ENCODE assay signal across 27 cellular contexts in the genomic region with DNA sequence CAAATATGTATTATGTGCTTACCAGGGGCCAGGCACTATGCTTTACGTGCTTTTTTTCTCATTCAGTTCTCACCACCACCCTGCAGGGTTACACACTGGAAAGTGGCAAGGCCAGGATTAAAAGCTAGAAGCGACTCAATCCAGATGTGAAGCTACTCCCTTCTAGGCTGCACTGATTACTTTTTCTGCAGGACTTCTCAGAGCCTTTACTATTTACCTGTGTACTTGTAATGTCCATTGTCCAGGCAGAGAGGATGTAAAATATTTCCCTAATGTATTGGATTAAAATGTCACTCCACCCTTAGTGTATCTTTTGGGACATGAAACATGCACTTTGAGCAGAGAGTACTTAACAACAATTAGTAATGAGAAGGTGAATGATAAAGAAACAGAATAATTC.
DNase-seq lines count a peak whose midpoint lies in the region; ATAC-seq, FAIRE-seq and TF ChIP-seq lines count a peak whose summit lies in the region.
"Had no signal": no experiment of that assay in that cellular context is flagged by ENCODE, and none has a peak within 500 bp of the region (broad histone marks: within the 10 kb centered on the region; RNA-seq: fewer than 3 reads in every experiment).

No MANE protein-coding gene starts in this region.

- H3K4me1 ChIP-seq in K562 (replicated peaks in 1 of 2; ENCODE audit: control insufficient read depth in 2 of 2, insufficient read depth in 2 of 2, low read length in 2 of 2), result no peaks in the 10 kb centered on the region
- H3K4me1 ChIP-seq: A549, BLaER1, Caco-2 had no signal

- WGBS in K562 (ENCODE audit: insufficient coverage, low coverage, missing lambda C conversion rate), result 0% methylated on average over 2 of the region's 2 CpGs

- H4K20me1 ChIP-seq in K562 (replicated peaks; ENCODE audit: control insufficient read depth, insufficient read depth, low read length), result no peaks in the 10 kb centered on the region; the same call in 1 of the 2 replicates
- H4K20me1 ChIP-seq: BLaER1; BLaER1 treated with 17β-estradiol and CSF1 and Interleukin-3, amounts not matched to agents 10 nM and 100 nM had no signal

- no peak for TF ChIP-seq POLR2A in K562 (conservative IDR thresholded peaks at IDR 0.05)

- no peaks in the 10 kb centered on the region for H3K36me3 ChIP-seq in K562 (ENCODE audit: control insufficient read depth, insufficient read depth, low read length)
- H3K36me3 ChIP-seq: BE2C; BLaER1; BLaER1 treated with 17β-estradiol and CSF1 and Interleukin-3, amounts not matched to agents 10 nM and 100 nM had no signal

- no peak for ATAC-seq in K562
- ATAC-seq: A549; CD8-positive, alpha-beta T cell had no signal

- CTCF ChIA-PET in K562 (lab: Yijun Ruan, JAX; ENCODE audit: low intra/inter-chr PET ratio), result no interaction called here

- DNase-seq in K562 (ENCODE audit: extremely low read depth in 1 of 4, low spot score in 3 of 4) (no peak), GF-D8 (lab: John Stamatoyannopoulos, UW) (no peak)
- DNase-seq: 8988T; ACHN; AML-193; BE2C; C1 segment of cervical spinal cord; Caco-2; Calu3; CD4-positive, alpha-beta memory T cell; CD4-positive, alpha-beta T cell; CD4-positive, CD25-positive, alpha-beta regulatory T cell; CD8-positive, alpha-beta memory T cell; CD8-positive, alpha-beta T cell; COR-L47; DMS 273 treated with DMSO at 0.1 percent for 48 hours; DMS153; DMS53; DND-41; EL had no signal

- no peaks in the 10 kb centered on the region for H3K79me2 ChIP-seq in K562 (ENCODE audit: control insufficient read depth, insufficient read depth, low read length)

- in situ Hi-C loops in K562 (cut with MboI), result no loop called here

- POLR2A ChIA-PET in K562 (lab: Yijun Ruan, JAX), result no interaction called here

- H3K27me3 ChIP-seq in K562 (ENCODE audit: control insufficient read depth in 2 of 2, insufficient read depth in 2 of 2, low read length in 2 of 2), result peaks cover 2 to 5% of the 10 kb centered on the region in 2 experiments; a peak in 2 of 5 replicates
- H3K27me3 ChIP-seq: BE2C; BLaER1; BLaER1 treated with 17β-estradiol and CSF1 and Interleukin-3, amounts not matched to agents 10 nM and 100 nM had no signal

- no peaks in the 10 kb centered on the region for H3K9me1 ChIP-seq in K562 (ENCODE audit: control insufficient read depth, insufficient read depth, low read length)

- no peak overlapping the region for H2AFZ ChIP-seq in K562 (ENCODE audit: low read depth, low read length)

- no peak for FAIRE-seq in K562 (lab: Jason Lieb, UNC)
- FAIRE-seq: A204.1, A549, D721Med had no signal

- H3K9ac ChIP-seq in K562 (ENCODE audit: insufficient read depth in 1 of 2, low read depth in 2 of 2, low read length in 2 of 2), result no peak overlapping the region
- H3K9ac ChIP-seq: BLaER1; BLaER1 treated with 17β-estradiol and CSF1 and Interleukin-3, amounts not matched to agents 10 nM and 100 nM had no signal

- no peak for TF ChIP-seq CTCF in K562 (IDR thresholded peaks at IDR 0.05 in 2 of 3, conservative IDR thresholded peaks at IDR 0.05 in 1 of 3; ENCODE audit: insufficient read depth in 2 of 3, low read depth in 1 of 3, low read length in 3 of 3)

- TF ChIP-seq EP300 in K562 (IDR thresholded peaks at IDR 0.05; ENCODE audit: low read length), result no peak

- no peak for TF ChIP-seq RAD21 in K562 (CRISPR knock-in tag; conservative IDR thresholded peaks at IDR 0.05 in 1 of 2, IDR thresholded peaks at IDR 0.05 in 1 of 2)

- H3K9me3 ChIP-seq in K562 (replicated peaks; ENCODE audit: control insufficient read depth, insufficient read depth, low read depth, low read length), result no peaks in the 10 kb centered on the region
- H3K9me3 ChIP-seq: A549; BE2C; BLaER1; BLaER1 treated with 17β-estradiol and CSF1 and Interleukin-3, amounts not matched to agents 10 nM and 100 nM; Caco-2 had no signal

- H3K4me3 ChIP-seq in K562, result no peak overlapping the region
- H3K4me3 ChIP-seq: A549; BLaER1; BLaER1 treated with 17β-estradiol and CSF1 and Interleukin-3, amounts not matched to agents 10 nM and 100 nM had no signal

- intact Hi-C loops in K562 (cut with micrococcal nuclease), result no loop called here

- no TSS peak for BruUV-seq in K562 (replicated peaks; lab: Mats Ljungman, UMichigan)

- no peak overlapping the region for H3K4me2 ChIP-seq in K562 (ENCODE audit: insufficient read depth, low read length)
- H3K4me2 ChIP-seq: A549; BLaER1; BLaER1 treated with 17β-estradiol and CSF1 and Interleukin-3, amounts not matched to agents 10 nM and 100 nM had no signal

- H3K27ac ChIP-seq in K562 (ENCODE audit: extremely low read depth, low read depth, low read length), result no peak overlapping the region
- H3K27ac ChIP-seq: 22Rv1; A549; BLaER1; BLaER1 treated with 17β-estradiol and CSF1 and Interleukin-3, amounts not matched to agents 10 nM and 100 nM; C4-2B had no signal

TF ChIP-seq in K562, 482 proteins besides CTCF, POLR2A, EP300 and RAD21:
- no peak for TF ChIP-seq ZNF445 (CRISPR knock-in tag; IDR thresholded peaks at IDR 0.05; ENCODE audit: low read depth)
- no peak for TF ChIP-seq NBN (IDR thresholded peaks at IDR 0.05; ENCODE audit: low read depth)
- TF ChIP-seq, protein P1, sequence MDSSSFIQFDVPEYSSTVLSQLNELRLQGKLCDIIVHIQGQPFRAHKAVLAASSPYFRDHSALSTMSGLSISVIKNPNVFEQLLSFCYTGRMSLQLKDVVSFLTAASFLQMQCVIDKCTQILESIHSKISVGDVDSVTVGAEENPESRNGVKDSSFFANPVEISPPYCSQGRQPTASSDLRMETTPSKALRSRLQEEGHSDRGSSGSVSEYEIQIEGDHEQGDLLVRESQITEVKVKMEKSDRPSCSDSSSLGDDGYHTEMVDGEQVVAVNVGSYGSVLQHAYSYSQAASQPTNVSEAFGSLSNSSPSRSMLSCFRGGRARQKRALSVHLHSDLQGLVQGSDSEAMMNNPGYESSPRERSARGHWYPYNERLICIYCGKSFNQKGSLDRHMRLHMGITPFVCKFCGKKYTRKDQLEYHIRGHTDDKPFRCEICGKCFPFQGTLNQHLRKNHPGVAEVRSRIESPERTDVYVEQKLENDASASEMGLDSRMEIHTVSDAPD (CRISPR knock-in tag; IDR thresholded peaks at IDR 0.05), result no peak
- TF ChIP-seq ZNF239 (CRISPR knock-in tag; IDR thresholded peaks at IDR 0.05), result peak; percentile 91
- TF ChIP-seq, protein P2, sequence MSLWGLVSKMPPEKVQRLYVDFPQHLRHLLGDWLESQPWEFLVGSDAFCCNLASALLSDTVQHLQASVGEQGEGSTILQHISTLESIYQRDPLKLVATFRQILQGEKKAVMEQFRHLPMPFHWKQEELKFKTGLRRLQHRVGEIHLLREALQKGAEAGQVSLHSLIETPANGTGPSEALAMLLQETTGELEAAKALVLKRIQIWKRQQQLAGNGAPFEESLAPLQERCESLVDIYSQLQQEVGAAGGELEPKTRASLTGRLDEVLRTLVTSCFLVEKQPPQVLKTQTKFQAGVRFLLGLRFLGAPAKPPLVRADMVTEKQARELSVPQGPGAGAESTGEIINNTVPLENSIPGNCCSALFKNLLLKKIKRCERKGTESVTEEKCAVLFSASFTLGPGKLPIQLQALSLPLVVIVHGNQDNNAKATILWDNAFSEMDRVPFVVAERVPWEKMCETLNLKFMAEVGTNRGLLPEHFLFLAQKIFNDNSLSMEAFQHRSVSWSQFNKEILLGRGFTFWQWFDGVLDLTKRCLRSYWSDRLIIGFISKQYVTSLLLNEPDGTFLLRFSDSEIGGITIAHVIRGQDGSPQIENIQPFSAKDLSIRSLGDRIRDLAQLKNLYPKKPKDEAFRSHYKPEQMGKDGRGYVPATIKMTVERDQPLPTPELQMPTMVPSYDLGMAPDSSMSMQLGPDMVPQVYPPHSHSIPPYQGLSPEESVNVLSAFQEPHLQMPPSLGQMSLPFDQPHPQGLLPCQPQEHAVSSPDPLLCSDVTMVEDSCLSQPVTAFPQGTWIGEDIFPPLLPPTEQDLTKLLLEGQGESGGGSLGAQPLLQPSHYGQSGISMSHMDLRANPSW (CRISPR knock-in tag; IDR thresholded peaks at IDR 0.05), result no peak
- TF ChIP-seq KDM5B (IDR thresholded peaks at IDR 0.05; ENCODE audit: insufficient replicate concordance, low read depth, low read length), result no peak
- no peak for TF ChIP-seq SMAD1 (IDR thresholded peaks at IDR 0.05; ENCODE audit: low read depth, low read length, partially characterized antibody)
- peak; percentile 46 for TF ChIP-seq RBM25 (IDR thresholded peaks at IDR 0.05; ENCODE audit: low read depth, low read length, severe bottlenecking)
- no peak for TF ChIP-seq CEBPG (CRISPR knock-in tag; IDR thresholded peaks at IDR 0.05)
- TF ChIP-seq CEBPG (tag; conservative IDR thresholded peaks at IDR 0.05 in 1 of 2, IDR thresholded peaks at IDR 0.05 in 1 of 2), result no peak
